Comparison of ENCODE assay signal across 8 cellular contexts in genomic region chr1:91803847-91804545, GRCh38.
A peak's percentile ranks its signal among the peaks of the same experiment; 100 is the strongest.
DNase-seq lines count a peak whose midpoint lies in the region; ATAC-seq and TF ChIP-seq lines count a peak whose summit lies in the region.

No MANE protein-coding gene starts in this region.

- H3K27me3 Mint-ChIP-seq in T-helper 2 cell treated with Interferon-gamma antibody and Interleukin-4, amounts not matched to agents 5 μg/mL and 100 μg/mL, for 36 hours (ENCODE audit: low read depth), result peaks cover 11% of the 10 kb centered on the region
- H3K27me3 Mint-ChIP-seq in MCF 10A (ENCODE audit: insufficient read depth, unreplicated experiment), result no peaks in the 10 kb centered on the region

- POLR2A ChIA-PET in MCF 10A (lab: Yijun Ruan, JAX), result interaction anchor here (0.7 to 9.5 kb wide), 10 partner anchors 8 to 267 kb away, joined by 3 to 68 read pairs (median 8); partner anchors contain the start of gene TGFBR3

- peak overlapping the region; percentile 93 for H3K4me3 Mint-ChIP-seq in T-helper 2 cell treated with Interferon-gamma antibody and Interleukin-4, amounts not matched to agents 5 μg/mL and 100 μg/mL, for 36 hours
- H3K4me3 Mint-ChIP-seq in MCF 10A (ENCODE audit: unreplicated experiment), result peak overlapping the region; percentile 54

- peak; percentile 81 for ATAC-seq in HG03342 (IDR thresholded peaks at IDR 0.05; ENCODE audit: unreplicated experiment)

- no peaks in the 10 kb centered on the region for H3K9me3 Mint-ChIP-seq in T-helper 2 cell treated with Interferon-gamma antibody and Interleukin-4, amounts not matched to agents 5 μg/mL and 100 μg/mL, for 36 hours
- no peaks in the 10 kb centered on the region for H3K9me3 Mint-ChIP-seq in MCF 10A (ENCODE audit: unreplicated experiment)

- TF ChIP-seq CTCF in MCF 10A (IDR thresholded peaks at IDR 0.05; ENCODE audit: unreplicated experiment), result no peak

- BruUV-seq in MCF 10A (replicated peaks; lab: Mats Ljungman, UMichigan), result TSS peak; percentile 28

- H3K4me1 Mint-ChIP-seq in T-helper 2 cell treated with Interferon-gamma antibody and Interleukin-4, amounts not matched to agents 5 μg/mL and 100 μg/mL, for 36 hours (ENCODE audit: low read depth), result peaks cover 62% of the 10 kb centered on the region
- H3K4me1 Mint-ChIP-seq in MCF 10A (ENCODE audit: insufficient read depth, unreplicated experiment), result peaks cover 73% of the 10 kb centered on the region

- DNase-seq in DMS53 (lab: John Stamatoyannopoulos, UW) (peak; percentile 22), DMS53 treated with DMSO at 0.1 percent for 48 hours (lab: John Stamatoyannopoulos, UW; ENCODE audit: unreplicated experiment) (no peak), MCF 10A (ENCODE audit: unreplicated experiment) (peak; percentile 78), SW 1271 (lab: John Stamatoyannopoulos, UW) (no peak), NCI-H345 treated with DMSO at 0.1 percent for 48 hours (lab: John Stamatoyannopoulos, UW; ENCODE audit: unreplicated experiment) (no peak)
- peak; percentile 71 for DNase-seq in T-helper 2 cell treated with Interferon-gamma antibody and Interleukin-4, amounts not matched to agents 5 μg/mL and 100 μg/mL, for 36 hours (ENCODE audit: low spot score)
- peak; percentile 47 to 57 for DNase-seq in stimulated activated CD4-positive, alpha-beta T cell treated with anti-CD3 and anti-CD28 coated beads, Interleukin-12 subunit alpha, Interleukin-12 subunit beta, amount 100 ng/mL, for 24 hours (ENCODE audit: low read depth in 2 of 2)

- H3K36me3 Mint-ChIP-seq in T-helper 2 cell treated with Interferon-gamma antibody and Interleukin-4, amounts not matched to agents 5 μg/mL and 100 μg/mL, for 36 hours (ENCODE audit: low read depth), result peaks cover 12% of the 10 kb centered on the region
- peaks cover 29% of the 10 kb centered on the region for H3K36me3 Mint-ChIP-seq in MCF 10A (ENCODE audit: insufficient read depth, unreplicated experiment)

- H3K27ac Mint-ChIP-seq in T-helper 2 cell treated with Interferon-gamma antibody and Interleukin-4, amounts not matched to agents 5 μg/mL and 100 μg/mL, for 36 hours, result peak overlapping the region; percentile 100
- H3K27ac Mint-ChIP-seq in MCF 10A (ENCODE audit: low read depth, unreplicated experiment), result peak overlapping the region; percentile 88

- intact Hi-C loops in MCF 10A (cut with micrococcal nuclease), result loop anchor here (2.0 to 5.0 kb wide), 3 partner anchors 41 to 83 kb away; partner anchors contain the start of gene TGFBR3

- CTCF ChIA-PET in MCF 10A (lab: Yijun Ruan, JAX), result interaction anchor here (0.6 to 3.0 kb wide), 6 partner anchors 47 to 122 kb away, joined by 3 to 8 read pairs (median 3); no protein-coding TSS in a partner anchor

Comparison
In these comparisons a context has a peak if more than half of its experiments do, and no peak if none do; other contexts are left out.
1. DNase-seq: peak in DMS53 (single experiment), T-helper 2 cell treated with Interferon-gamma antibody and Interleukin-4, amounts not matched to agents 5 μg/mL and 100 μg/mL, for 36 hours (single experiment), MCF 10A (single experiment) and stimulated activated CD4-positive, alpha-beta T cell treated with anti-CD3 and anti-CD28 coated beads, Interleukin-12 subunit alpha, Interleukin-12 subunit beta, amount 100 ng/mL, for 24 hours (2 of 2); none in DMS53 treated with DMSO at 0.1 percent for 48 hours (single experiment), SW 1271 (0 of 2) and NCI-H345 treated with DMSO at 0.1 percent for 48 hours (single experiment).